16 cellular contexts compared by ENCODE assay signal in genomic region chr15:45168286-45168685, GRCh38. TPM values are rescaled to one million over a fixed set of nuclear protein-coding genes. Genes with fewer than 3 reads are reported as not detected.
A peak's percentile ranks its signal among the peaks of the same experiment; 100 is the strongest.
DNase-seq lines count a peak whose midpoint lies in the region; ATAC-seq, FAIRE-seq and TF ChIP-seq lines count a peak whose summit lies in the region.
"Had no signal": no experiment of that assay in that cellular context is flagged by ENCODE, and none has a peak within 500 bp of the region (broad histone marks: within the 10 kb centered on the region; RNA-seq: fewer than 3 reads in every experiment).

No MANE protein-coding gene starts in this region.

- in situ Hi-C loops in HepG2 (cut with HindIII; ENCODE audit: extremely low pct_ligation_motif_present, low pct_unique_long_range_greater_than_20kb): no loop called here

- TF ChIP-seq EP300 in HepG2 (IDR thresholded peaks at IDR 0.05; ENCODE audit: low read depth in 2 of 2, low read length in 2 of 2) (no peak), HepG2 (CRISPR knock-in tag; IDR thresholded peaks at IDR 0.05; ENCODE audit: borderline replicate concordance) (no peak)

- intact Hi-C loops in HepG2 (cut with micrococcal nuclease; ENCODE audit: unreplicated experiment) (no loop called here), right lobe of liver (cut with DNase I) (loop anchor here in 1 of 2 donors (10.0 kb wide), 1 partner anchor 97 kb away; no protein-coding TSS in a partner anchor), vagina (cut with DNase I) (no loop called here)

- H3K27ac Mint-ChIP-seq in mesothelial cell of epicardium: peak overlapping the region; percentile 91

- 83% methylated on average over 1 of the region's 4 CpGs for WGBS in HepG2 (ENCODE audit: low lambda C conversion rate)
- no CpG with 5 or more reads among the region's 4 CpGs for whole genome bisulfite sequencing in right lobe of liver (ENCODE audit: insufficient coverage, low coverage, low lambda C conversion rate, missing lambda C conversion rate)

- H3K27ac ChIP-seq in HepG2 (ENCODE audit: extremely low read length, insufficient read depth, low read length): no peak overlapping the region
- no peak overlapping the region for H3K27ac ChIP-seq in right lobe of liver
- peak overlapping the region; percentile 99 for H3K27ac ChIP-seq in vagina
- H3K27ac ChIP-seq: foreskin keratinocyte had no signal

- no peaks in the 10 kb centered on the region for H3K9me3 ChIP-seq in HepG2 (ENCODE audit: low read length)
- no peaks in the 10 kb centered on the region for H3K9me3 ChIP-seq in right lobe of liver
- H3K9me3 ChIP-seq in vagina: no peaks in the 10 kb centered on the region
- H3K9me3 ChIP-seq: pancreas had no signal

- H3K36me3 ChIP-seq in HepG2 (replicated peaks in 1 of 2; ENCODE audit: control insufficient read depth in 1 of 2, insufficient read depth in 2 of 2, low read length in 2 of 2) (peaks cover 5 to 21% of the 10 kb centered on the region in 2 experiments; a peak in 4 of 5 replicates), right lobe of liver (no peaks in the 10 kb centered on the region), vagina (no peaks in the 10 kb centered on the region)
- H3K36me3 ChIP-seq: pancreas had no signal

- H3K4me1 ChIP-seq in HepG2 (ENCODE audit: insufficient read depth, low read length) (peaks cover 31% of the 10 kb centered on the region), right lobe of liver (peaks cover 0 to 4% (median 0%) of the 10 kb centered on the region in 4 donors), vagina (peaks cover 24% of the 10 kb centered on the region)
- H3K4me1 ChIP-seq: foreskin keratinocyte had no signal

- TSS peak; percentile 48 for BruUV-seq in HepG2 (replicated peaks; lab: Mats Ljungman, UMichigan)

- H3K36me3 Mint-ChIP-seq in mesothelial cell of epicardium: no peaks in the 10 kb centered on the region
- H3K36me3 Mint-ChIP-seq: activated naive CD4-positive, alpha-beta T cell treated with anti-CD3 and anti-CD28 coated beads, Interleukin-2, amount 50 U/mL, for 24 hours had no signal

- H3K27me3 ChIP-seq in HepG2 (ENCODE audit: control insufficient read depth in 1 of 2, insufficient read depth in 2 of 2, low read length in 2 of 2) (no peaks in the 10 kb centered on the region), right lobe of liver (no peaks in the 10 kb centered on the region), vagina (no peaks in the 10 kb centered on the region)
- H3K27me3 ChIP-seq: foreskin keratinocyte, pancreas had no signal

- H3K4me2 ChIP-seq in HepG2 (ENCODE audit: low read depth, low read length): no peak overlapping the region

- no peaks in the 10 kb centered on the region for H3K27me3 Mint-ChIP-seq in mesothelial cell of epicardium (ENCODE audit: low read depth)
- H3K27me3 Mint-ChIP-seq: activated naive CD4-positive, alpha-beta T cell treated with anti-CD3 and anti-CD28 coated beads, Interleukin-2, amount 50 U/mL, for 24 hours had no signal

- H3K4me3 Mint-ChIP-seq in mesothelial cell of epicardium: no peak overlapping the region

- no peak for ATAC-seq in HepG2
- no peak for ATAC-seq in right lobe of liver
- ATAC-seq in HG03442 (IDR thresholded peaks at IDR 0.05; ENCODE audit: unreplicated experiment): no peak
- ATAC-seq: foreskin keratinocyte had no signal

- H3K9me3 Mint-ChIP-seq in mesothelial cell of epicardium: no peaks in the 10 kb centered on the region
- H3K9me3 Mint-ChIP-seq: activated naive CD4-positive, alpha-beta T cell treated with anti-CD3 and anti-CD28 coated beads, Interleukin-2, amount 50 U/mL, for 24 hours; T-helper 2 cell treated with Interferon-gamma antibody and Interleukin-4, amounts not matched to agents 5 μg/mL and 100 μg/mL, for 36 hours had no signal

- no peak overlapping the region for H3K9ac ChIP-seq in HepG2 (ENCODE audit: insufficient read depth, low read depth, low read length)

- no peak for FAIRE-seq in HepG2 (lab: Jason Lieb, UNC)
- FAIRE-seq: colon, pancreas had no signal

- CTCF ChIA-PET in HepG2 (lab: Yijun Ruan, JAX; ENCODE audit: low intra/inter-chr PET ratio, low total read pairs): no interaction called here

- no peak overlapping the region for H2AFZ ChIP-seq in HepG2 (ENCODE audit: low read length)

- no peaks in the 10 kb centered on the region for H3K79me2 ChIP-seq in HepG2 (ENCODE audit: insufficient read depth, low read length)

- TF ChIP-seq POLR2A in HepG2 (IDR thresholded peaks at IDR 0.05; ENCODE audit: insufficient read depth in 1 of 2, low read depth in 2 of 2, low read length in 2 of 2): no peak
- TF ChIP-seq POLR2A in right lobe of liver (IDR thresholded peaks at IDR 0.05): no peak
- TF ChIP-seq POLR2A in vagina (IDR thresholded peaks at IDR 0.05): no peak

- H3K4me3 ChIP-seq in HepG2 (replicated peaks in 1 of 3; ENCODE audit: insufficient read depth in 1 of 3, low read depth in 2 of 3, low read length in 3 of 3) (no peak overlapping the region), right lobe of liver (no peak overlapping the region), vagina (no peak overlapping the region)

- DNase-seq in HepG2 (ENCODE audit: low spot score): no peak
- DNase-seq in right lobe of liver: no peak
- DNase-seq in mesothelial cell of epicardium (ENCODE audit: low spot score in 2 of 2, unreplicated experiment in 2 of 2): no peak
- no peak for DNase-seq in vagina (ENCODE audit: extremely low spot score in 2 of 2)
- DNase-seq in NCI-H2081 (lab: John Stamatoyannopoulos, UW): no peak
- DNase-seq: foreskin keratinocyte; NCI-H2171; pancreas; stimulated activated CD4-positive, alpha-beta T cell treated with anti-CD3 and anti-CD28 coated beads, Interleukin-4, amount 100 ng/mL, for 4 hours had no signal

- peaks cover 29% of the 10 kb centered on the region for H3K4me1 Mint-ChIP-seq in mesothelial cell of epicardium

- no peak for TF ChIP-seq RAD21 in HepG2 (CRISPR knock-in tag; IDR thresholded peaks at IDR 0.05)

- TF ChIP-seq CTCF in HepG2 (CRISPR knock-in tag; IDR thresholded peaks at IDR 0.05) (no peak), right lobe of liver (IDR thresholded peaks at IDR 0.05) (no peak), mesothelial cell of epicardium (IDR thresholded peaks at IDR 0.05; ENCODE audit: unreplicated experiment) (no peak), vagina (IDR thresholded peaks at IDR 0.05) (no peak)

- POLR2A ChIA-PET in HepG2 (lab: Yijun Ruan, JAX): interaction anchor here (1.2 to 2.7 kb wide), 4 partner anchors 9 to 32 kb away, joined by 3 to 13 read pairs (median 4); no protein-coding TSS in a partner anchor

- no peaks in the 10 kb centered on the region for H4K20me1 ChIP-seq in HepG2 (ENCODE audit: insufficient read depth, low read length)

RNA-seq across cellular contexts. Expression of gene SHF, which starts 19.5 kb away (rescaled TPM):
- total RNA-seq in HepG2 (2016; rRNA removed; fragmentation: Illumina TruSeq; extraction: Trizol) (16.8 and 25.5 TPM in 2 replicates), right lobe of liver (10 to 100 TPM; 12.7 to 23.5 (median 15.1) TPM), mesothelial cell of epicardium (31.1 to 34.6 TPM (median 31.8 TPM) in 3 replicates), vagina (15.0 TPM)
- total RNA-seq in HepG2 (2016; cell fraction: cytosol; rRNA removed; fragmentation: Illumina TruSeq; extraction: Trizol; ENCODE audit: low read depth): 12.8 and 14.1 TPM in 2 replicates
- 14.2 and 23.0 TPM in 2 replicates for total RNA-seq in HepG2 (2016; cell fraction: insoluble cytoplasmic fraction; rRNA removed; fragmentation: Illumina TruSeq; extraction: Trizol)
- total RNA-seq in HepG2 (2016; cell fraction: membrane; rRNA removed; fragmentation: Illumina TruSeq; extraction: Trizol): 21.8 and 26.1 TPM in 2 replicates
- 19.6 and 27.1 TPM in 2 replicates for total RNA-seq in HepG2 (2016; cell fraction: nucleus; rRNA removed; fragmentation: Illumina TruSeq; extraction: Trizol)
- polyA plus RNA-seq in HepG2 (2011; rRNA removed): 20.9 and 21.4 TPM in 2 replicates
- 13.0 and 16.7 TPM in 2 replicates for polyA plus RNA-seq in HepG2 (2011; cell fraction: cytosol; rRNA removed)
- 19.6 and 22.5 TPM in 2 replicates for polyA plus RNA-seq in HepG2 (2011; cell fraction: nucleus; rRNA removed)
- 20.3 and 23.9 TPM in 2 replicates for polyA plus RNA-seq in HepG2 (2012)
- 15.0 and 15.7 TPM in 2 replicates for polyA plus RNA-seq in HepG2 (2016; cell fraction: cytosol; fragmentation: Illumina TruSeq; extraction: Trizol; ENCODE audit: low read depth)
- polyA plus RNA-seq in HepG2 (2016; cell fraction: insoluble cytoplasmic fraction; fragmentation: Illumina TruSeq; extraction: Trizol; ENCODE audit: low read depth): 20.8 and 23.0 TPM in 2 replicates
- 19.3 and 22.0 TPM in 2 replicates for polyA plus RNA-seq in HepG2 (2016; cell fraction: membrane; fragmentation: Illumina TruSeq; extraction: Trizol; ENCODE audit: low read depth)
- 27.9 and 28.2 TPM in 2 replicates for polyA plus RNA-seq in HepG2 (2016; cell fraction: nucleus; fragmentation: Illumina TruSeq; extraction: Trizol; ENCODE audit: insufficient read depth, low read depth)
- 3.7 and 33.1 TPM in 2 replicates for polyA minus RNA-seq in HepG2 (2011; rRNA and poly(A)+ RNA removed; ENCODE audit: low replicate concordance)
- 10.0 and 13.8 TPM in 2 replicates for polyA minus RNA-seq in HepG2 (2011; cell fraction: cytosol; rRNA and poly(A)+ RNA removed)
- polyA minus RNA-seq in HepG2 (2011; cell fraction: nucleus; rRNA and poly(A)+ RNA removed): 18.3 and 18.9 TPM in 2 replicates

RNA-seq across cellular contexts. Expression of gene DUOX1, which starts 38.5 kb away (rescaled TPM):
- total RNA-seq in HepG2 (2016; rRNA removed; fragmentation: Illumina TruSeq; extraction: Trizol): not detected in 2 replicates
- not detected in 2 replicates for total RNA-seq in HepG2 (2016; cell fraction: cytosol; rRNA removed; fragmentation: Illumina TruSeq; extraction: Trizol; ENCODE audit: low read depth)
- total RNA-seq in HepG2 (2016; cell fraction: insoluble cytoplasmic fraction; rRNA removed; fragmentation: Illumina TruSeq; extraction: Trizol): not detected in 2 replicates
- total RNA-seq in HepG2 (2016; cell fraction: membrane; rRNA removed; fragmentation: Illumina TruSeq; extraction: Trizol): not detected in 2 replicates
- total RNA-seq in HepG2 (2016; cell fraction: nucleus; rRNA removed; fragmentation: Illumina TruSeq; extraction: Trizol): not detected in 2 replicates
- polyA plus RNA-seq in HepG2 (2011; rRNA removed): 0.03 TPM in 1 of 2 replicates, not detected in the other
- not detected in 2 replicates for polyA plus RNA-seq in HepG2 (2011; cell fraction: cytosol; rRNA removed)
- 0.03 TPM in 1 of 2 replicates, not detected in the other for polyA plus RNA-seq in HepG2 (2011; cell fraction: nucleus; rRNA removed)
- polyA plus RNA-seq in HepG2 (2012): 0.28 and 0.65 TPM in 2 replicates
- polyA plus RNA-seq in HepG2 (2016; cell fraction: cytosol; fragmentation: Illumina TruSeq; extraction: Trizol; ENCODE audit: low read depth): not detected in 2 replicates
- polyA plus RNA-seq in HepG2 (2016; cell fraction: insoluble cytoplasmic fraction; fragmentation: Illumina TruSeq; extraction: Trizol; ENCODE audit: low read depth): 0.13 TPM in 1 of 2 replicates, not detected in the other
- polyA plus RNA-seq in HepG2 (2016; cell fraction: membrane; fragmentation: Illumina TruSeq; extraction: Trizol; ENCODE audit: low read depth): not detected in 2 replicates
- polyA plus RNA-seq in HepG2 (2016; cell fraction: nucleus; fragmentation: Illumina TruSeq; extraction: Trizol; ENCODE audit: insufficient read depth, low read depth): not detected in 2 replicates
- 0.47 TPM in 1 of 2 replicates, not detected in the other for polyA minus RNA-seq in HepG2 (2011; rRNA and poly(A)+ RNA removed; ENCODE audit: low replicate concordance)
- not detected in 2 replicates for polyA minus RNA-seq in HepG2 (2011; cell fraction: cytosol; rRNA and poly(A)+ RNA removed)
- not detected in 2 replicates for polyA minus RNA-seq in HepG2 (2011; cell fraction: nucleus; rRNA and poly(A)+ RNA removed)
- 1 to 10 TPM in 1 of 6 experiments, under 1 TPM in 2, not detected in 3; 0.06 to 1.4 (median 0.19) TPM for total RNA-seq in right lobe of liver
- total RNA-seq in mesothelial cell of epicardium: 6.8 to 7.9 TPM (median 7.2 TPM) in 3 replicates
- 98.7 TPM for total RNA-seq in vagina

RNA-seq across cellular contexts. Expression of gene DUOXA1, which starts 38.6 kb away (rescaled TPM):
- total RNA-seq in HepG2 (2016; rRNA removed; fragmentation: Illumina TruSeq; extraction: Trizol) (not detected in 2 replicates), right lobe of liver (not detected), mesothelial cell of epicardium (5.8 to 7.5 TPM (median 6.6 TPM) in 3 replicates), vagina (66.5 TPM)
- total RNA-seq in HepG2 (2016; cell fraction: cytosol; rRNA removed; fragmentation: Illumina TruSeq; extraction: Trizol; ENCODE audit: low read depth): not detected in 2 replicates
- total RNA-seq in HepG2 (2016; cell fraction: insoluble cytoplasmic fraction; rRNA removed; fragmentation: Illumina TruSeq; extraction: Trizol): not detected in 2 replicates
- total RNA-seq in HepG2 (2016; cell fraction: membrane; rRNA removed; fragmentation: Illumina TruSeq; extraction: Trizol): not detected in 2 replicates
- total RNA-seq in HepG2 (2016; cell fraction: nucleus; rRNA removed; fragmentation: Illumina TruSeq; extraction: Trizol): not detected in 2 replicates
- 0.10 TPM in 1 of 2 replicates, not detected in the other for polyA plus RNA-seq in HepG2 (2011; rRNA removed)
- polyA plus RNA-seq in HepG2 (2011; cell fraction: cytosol; rRNA removed): 0.03 and 0.07 TPM in 2 replicates
- 0.14 TPM in 1 of 2 replicates, not detected in the other for polyA plus RNA-seq in HepG2 (2011; cell fraction: nucleus; rRNA removed)
- polyA plus RNA-seq in HepG2 (2012): 0.19 TPM in 1 of 2 replicates, not detected in the other
- not detected in 2 replicates for polyA plus RNA-seq in HepG2 (2016; cell fraction: cytosol; fragmentation: Illumina TruSeq; extraction: Trizol; ENCODE audit: low read depth)
- not detected in 2 replicates for polyA plus RNA-seq in HepG2 (2016; cell fraction: insoluble cytoplasmic fraction; fragmentation: Illumina TruSeq; extraction: Trizol; ENCODE audit: low read depth)
- not detected in 2 replicates for polyA plus RNA-seq in HepG2 (2016; cell fraction: membrane; fragmentation: Illumina TruSeq; extraction: Trizol; ENCODE audit: low read depth)
- polyA plus RNA-seq in HepG2 (2016; cell fraction: nucleus; fragmentation: Illumina TruSeq; extraction: Trizol; ENCODE audit: insufficient read depth, low read depth): not detected in 2 replicates
- polyA minus RNA-seq in HepG2 (2011; rRNA and poly(A)+ RNA removed; ENCODE audit: low replicate concordance): 0.14 TPM in 2 replicates
- not detected in 2 replicates for polyA minus RNA-seq in HepG2 (2011; cell fraction: cytosol; rRNA and poly(A)+ RNA removed)
- polyA minus RNA-seq in HepG2 (2011; cell fraction: nucleus; rRNA and poly(A)+ RNA removed): not detected in 2 replicates
- total RNA-seq: activated CD8-positive, alpha-beta memory T cell treated with anti-CD3 and anti-CD28 coated beads for 36 hours; Daoy; kidney epithelial cell had no signal

RNA-seq across cellular contexts. Expression of gene DUOXA2, which starts 54.2 kb away (rescaled TPM):
- total RNA-seq in HepG2 (2016; rRNA removed; fragmentation: Illumina TruSeq; extraction: Trizol) (not detected in 2 replicates), right lobe of liver (1 to 10 TPM in 1 of 6 experiments, not detected in 5; 1.4 TPM), mesothelial cell of epicardium (not detected in 3 replicates), vagina (1.5 TPM)
- total RNA-seq in HepG2 (2016; cell fraction: cytosol; rRNA removed; fragmentation: Illumina TruSeq; extraction: Trizol; ENCODE audit: low read depth): not detected in 2 replicates
- total RNA-seq in HepG2 (2016; cell fraction: insoluble cytoplasmic fraction; rRNA removed; fragmentation: Illumina TruSeq; extraction: Trizol): not detected in 2 replicates
- not detected in 2 replicates for total RNA-seq in HepG2 (2016; cell fraction: membrane; rRNA removed; fragmentation: Illumina TruSeq; extraction: Trizol)
- total RNA-seq in HepG2 (2016; cell fraction: nucleus; rRNA removed; fragmentation: Illumina TruSeq; extraction: Trizol): not detected in 2 replicates
- polyA plus RNA-seq in HepG2 (2011; rRNA removed): 0.32 and 0.61 TPM in 2 replicates
- 0.27 TPM in 2 replicates for polyA plus RNA-seq in HepG2 (2011; cell fraction: cytosol; rRNA removed)
- 0.90 and 1.2 TPM in 2 replicates for polyA plus RNA-seq in HepG2 (2011; cell fraction: nucleus; rRNA removed)
- 0.12 and 0.71 TPM in 2 replicates for polyA plus RNA-seq in HepG2 (2012)
- not detected in 2 replicates for polyA plus RNA-seq in HepG2 (2016; cell fraction: cytosol; fragmentation: Illumina TruSeq; extraction: Trizol; ENCODE audit: low read depth)
- polyA plus RNA-seq in HepG2 (2016; cell fraction: insoluble cytoplasmic fraction; fragmentation: Illumina TruSeq; extraction: Trizol; ENCODE audit: low read depth): not detected in 2 replicates
- polyA plus RNA-seq in HepG2 (2016; cell fraction: membrane; fragmentation: Illumina TruSeq; extraction: Trizol; ENCODE audit: low read depth): not detected in 2 replicates
- polyA plus RNA-seq in HepG2 (2016; cell fraction: nucleus; fragmentation: Illumina TruSeq; extraction: Trizol; ENCODE audit: insufficient read depth, low read depth): not detected in 2 replicates
- 0.32 TPM in 1 of 2 replicates, not detected in the other for polyA minus RNA-seq in HepG2 (2011; rRNA and poly(A)+ RNA removed; ENCODE audit: low replicate concordance)
- polyA minus RNA-seq in HepG2 (2011; cell fraction: cytosol; rRNA and poly(A)+ RNA removed): not detected in 2 replicates
- 0.37 TPM in 1 of 2 replicates, not detected in the other for polyA minus RNA-seq in HepG2 (2011; cell fraction: nucleus; rRNA and poly(A)+ RNA removed)
- total RNA-seq: activated CD8-positive, alpha-beta memory T cell treated with anti-CD3 and anti-CD28 coated beads for 36 hours; Daoy; foreskin keratinocyte; kidney epithelial cell had no signal
- polyA plus RNA-seq: foreskin keratinocyte had no signal

RNA-seq across cellular contexts. Expression of gene DUOX2, which starts 54.3 kb away (rescaled TPM):
- total RNA-seq in HepG2 (2016; rRNA removed; fragmentation: Illumina TruSeq; extraction: Trizol): not detected in 2 replicates
- total RNA-seq in HepG2 (2016; cell fraction: cytosol; rRNA removed; fragmentation: Illumina TruSeq; extraction: Trizol; ENCODE audit: low read depth): not detected in 2 replicates
- total RNA-seq in HepG2 (2016; cell fraction: insoluble cytoplasmic fraction; rRNA removed; fragmentation: Illumina TruSeq; extraction: Trizol): not detected in 2 replicates
- total RNA-seq in HepG2 (2016; cell fraction: membrane; rRNA removed; fragmentation: Illumina TruSeq; extraction: Trizol): not detected in 2 replicates
- not detected in 2 replicates for total RNA-seq in HepG2 (2016; cell fraction: nucleus; rRNA removed; fragmentation: Illumina TruSeq; extraction: Trizol)
- polyA plus RNA-seq in HepG2 (2011; rRNA removed): 0.08 and 0.27 TPM in 2 replicates
- 0.04 and 0.06 TPM in 2 replicates for polyA plus RNA-seq in HepG2 (2011; cell fraction: cytosol; rRNA removed)
- 1.3 and 1.5 TPM in 2 replicates for polyA plus RNA-seq in HepG2 (2011; cell fraction: nucleus; rRNA removed)
- polyA plus RNA-seq in HepG2 (2012): 0.09 and 0.39 TPM in 2 replicates
- polyA plus RNA-seq in HepG2 (2016; cell fraction: cytosol; fragmentation: Illumina TruSeq; extraction: Trizol; ENCODE audit: low read depth): not detected in 2 replicates
- polyA plus RNA-seq in HepG2 (2016; cell fraction: insoluble cytoplasmic fraction; fragmentation: Illumina TruSeq; extraction: Trizol; ENCODE audit: low read depth): not detected in 2 replicates
- polyA plus RNA-seq in HepG2 (2016; cell fraction: membrane; fragmentation: Illumina TruSeq; extraction: Trizol; ENCODE audit: low read depth): not detected in 2 replicates
- not detected in 2 replicates for polyA plus RNA-seq in HepG2 (2016; cell fraction: nucleus; fragmentation: Illumina TruSeq; extraction: Trizol; ENCODE audit: insufficient read depth, low read depth)
- polyA minus RNA-seq in HepG2 (2011; rRNA and poly(A)+ RNA removed; ENCODE audit: low replicate concordance): 0.02 and 0.16 TPM in 2 replicates
- polyA minus RNA-seq in HepG2 (2011; cell fraction: cytosol; rRNA and poly(A)+ RNA removed): 0.09 and 0.30 TPM in 2 replicates
- 0.39 and 0.62 TPM in 2 replicates for polyA minus RNA-seq in HepG2 (2011; cell fraction: nucleus; rRNA and poly(A)+ RNA removed)
- under 1 TPM in 5 of 6 experiments, not detected in 1; 0.02 to 0.93 (median 0.25) TPM for total RNA-seq in right lobe of liver
- 1.5 to 2.3 TPM (median 1.6 TPM) in 3 replicates for total RNA-seq in mesothelial cell of epicardium
- total RNA-seq in vagina: 20.6 TPM

Comparison
In these comparisons a context has a peak if more than half of its experiments do, and no peak if none do; other contexts are left out.
1. RNA of gene DUOX1, which starts 38.5 kb away (total RNA-seq): 98.7 TPM in vagina (single experiment); 6.8 to 7.9 TPM in mesothelial cell of epicardium, not detected in HepG2 and 0.06 to 1.4 TPM in right lobe of liver; every median in the first group is over 10 times any median in the second.